Comparison of ENCODE assay signal across 24 cellular contexts in genomic region chr17:35295686-35296085, GRCh38.
"Had no signal": no experiment of that assay in that cellular context is flagged by ENCODE, and none has a peak within 500 bp of the region (broad histone marks: within the 10 kb centered on the region; RNA-seq: fewer than 3 reads in every experiment).

No MANE protein-coding gene starts in this region.

- H3K27me3 ChIP-seq: ascending aorta, colonic mucosa, foreskin keratinocyte, right lobe of liver, stomach, suprapubic skin, tibial nerve had no signal

- H3K27ac Mint-ChIP-seq: activated CD8-positive, alpha-beta T cell treated with anti-CD3 and anti-CD28 coated beads, Interleukin-2, amount 10 ng/mL, durations not matched to agents 7 days and 5 days; activated naive CD4-positive, alpha-beta T cell treated with anti-CD3 and anti-CD28 coated beads, Interleukin-2, amount 50 U/mL, for 24 hours; activated T-helper 1 cell treated with anti-CD3 and anti-CD28 coated beads, Interleukin-12 subunit alpha, Interleukin-12 subunit beta, Interleukin-2, Interleukin-4 antibody, amounts not matched to agents 30 ng/mL and 10 ng/mL and 1 ng/mL, durations not matched to agents 14 hours and 24 hours and 36 hours; endodermal cell; stimulated activated effector memory CD8-positive, alpha-beta T cell treated with anti-CD3 and anti-CD28 coated beads, Interleukin-12 subunit alpha, Interleukin-12 subunit beta, amount 100 ng/mL, for 72 hours had no signal

- ATAC-seq: activated CD8-positive, alpha-beta T cell treated with anti-CD3 and anti-CD28 coated beads, Interleukin-2, amount 10 ng/mL, durations not matched to agents 7 days and 5 days; foreskin keratinocyte; left lobe of liver; lower lobe of right lung; mucosa of descending colon; right lobe of liver; stimulated activated effector memory CD8-positive, alpha-beta T cell treated with anti-CD3 and anti-CD28 coated beads, Interleukin-12 subunit alpha, Interleukin-12 subunit beta, amount 100 ng/mL, for 72 hours had no signal

- H3K27ac ChIP-seq: ascending aorta, colonic mucosa, epithelial cell of prostate, foreskin keratinocyte, lower lobe of right lung, right lobe of liver, skin epidermis, stomach, suprapubic skin, tibial nerve had no signal

- H3K4me3 ChIP-seq: ascending aorta, colonic mucosa, lower lobe of right lung, mucosa of descending colon, right lobe of liver, skin epidermis, stomach, suprapubic skin, tibial nerve had no signal

- H3K36me3 ChIP-seq: ascending aorta, colonic mucosa, lower lobe of right lung, right lobe of liver, stomach, suprapubic skin, tibial nerve had no signal

- H3K36me3 Mint-ChIP-seq: stimulated activated effector memory CD8-positive, alpha-beta T cell treated with anti-CD3 and anti-CD28 coated beads, Interleukin-12 subunit alpha, Interleukin-12 subunit beta, amount 100 ng/mL, for 72 hours had no signal

- H3K9me3 ChIP-seq: ascending aorta, colonic mucosa, lower lobe of right lung, mucosa of descending colon, right lobe of liver, suprapubic skin had no signal

- H3K4me1 ChIP-seq: ascending aorta, colonic mucosa, foreskin keratinocyte, lower lobe of right lung, right lobe of liver, tibial nerve had no signal

- DNase-seq: activated CD4-positive, alpha-beta T cell treated with anti-CD3 and anti-CD28 coated beads for 1 hour; activated CD4-positive, alpha-beta T cell treated with anti-CD3 and anti-CD28 coated beads, Interleukin-2, amount 50 U/mL, for 1 hour; activated CD8-positive, alpha-beta T cell treated with anti-CD3 and anti-CD28 coated beads, Interleukin-2, amount 10 ng/mL, durations not matched to agents 7 days and 5 days; activated gamma-delta T cell; colonic mucosa; endodermal cell; foreskin keratinocyte; lower lobe of right lung; mesendoderm; mucosa of descending colon; nucleus accumbens; right lobe of liver; stimulated activated CD4-positive, alpha-beta T cell treated with anti-CD3 and anti-CD28 coated beads, Interleukin-2, amount 100 ng/mL, for 24 hours; stomach had no signal

- H3K9me3 Mint-ChIP-seq: central memory CD8-positive, alpha-beta T cell had no signal
